Comparison of ENCODE assay signal across 11 cellular contexts in the genomic region with DNA sequence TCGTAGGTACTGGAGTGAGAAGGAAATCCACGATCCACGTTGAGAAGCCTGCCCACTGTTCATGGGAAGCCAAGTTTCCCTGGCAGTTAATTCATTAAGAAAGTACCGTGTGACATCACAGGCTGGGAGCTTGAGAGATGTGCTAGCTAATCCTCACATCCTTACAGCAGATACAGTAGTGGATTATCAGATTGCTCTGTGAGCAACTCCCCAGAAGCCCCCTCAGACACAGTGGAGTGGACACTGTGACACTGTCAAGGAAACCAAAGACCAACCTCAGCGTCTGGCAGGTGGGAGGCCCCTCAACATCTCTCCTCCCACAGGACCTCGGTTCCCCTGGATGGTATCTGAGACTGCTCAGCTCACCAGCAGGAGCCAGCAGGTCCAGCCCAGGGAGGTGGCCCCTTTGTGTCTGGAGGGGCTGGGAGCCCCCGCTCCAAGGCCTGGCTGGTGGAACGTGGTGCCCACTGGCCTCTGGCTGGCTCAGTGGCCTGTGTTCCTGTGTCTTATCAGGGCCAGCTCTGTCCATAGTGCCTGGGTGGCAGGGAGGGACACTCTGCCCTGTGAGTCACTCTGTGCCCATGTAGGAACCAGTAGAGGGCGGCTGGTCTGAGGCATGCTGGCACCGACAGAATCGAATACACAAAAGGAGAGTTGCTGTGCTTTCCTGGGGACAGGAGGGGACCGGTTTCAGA. TPM values are rescaled to one million over a fixed set of nuclear protein-coding genes. Genes with fewer than 3 reads are reported as not detected.
DNase-seq lines count a peak whose midpoint lies in the region; ATAC-seq, FAIRE-seq and TF ChIP-seq lines count a peak whose summit lies in the region.
"Had no signal": no experiment of that assay in that cellular context is flagged by ENCODE, and none has a peak within 500 bp of the region (broad histone marks: within the 10 kb centered on the region; RNA-seq: fewer than 3 reads in every experiment).

No MANE protein-coding gene starts in this region.

- H3K27me3 ChIP-seq in breast epithelium: no peaks in the 10 kb centered on the region
- H3K27me3 ChIP-seq in layer of hippocampus (ENCODE audit: control insufficient read depth, insufficient read depth, low read length): no peaks in the 10 kb centered on the region
- H3K27me3 ChIP-seq in small intestine (ENCODE audit: control insufficient read depth in 2 of 2, insufficient read depth in 2 of 2, low read length in 2 of 2): no peaks in the 10 kb centered on the region

- peaks cover 0 to 20% of the 10 kb centered on the region in 2 experiments; a peak in 1 of 3 replicates for H3K36me3 ChIP-seq in HEK293 (ENCODE audit: control insufficient read depth in 2 of 2, insufficient read depth in 1 of 2, low read length in 2 of 2)
- H3K36me3 ChIP-seq in breast epithelium: no peaks in the 10 kb centered on the region
- peaks cover 0 to 2% of the 10 kb centered on the region in 2 donors for H3K36me3 ChIP-seq in small intestine (ENCODE audit: control insufficient read depth in 2 of 2, insufficient read depth in 2 of 2, low read length in 2 of 2)

- FAIRE-seq in small intestine (lab: Jason Lieb, UNC): no peak
- FAIRE-seq: G401.6 had no signal

- peak; percentile 25; the same call in 1 of the 2 replicates for TF ChIP-seq CTCF in HEK293 (tag by site-specific recombination; IDR thresholded peaks at IDR 0.05)
- TF ChIP-seq CTCF in breast epithelium (IDR thresholded peaks at IDR 0.05): no peak

- H3K9me3 ChIP-seq in HEK293 (ENCODE audit: control insufficient read depth, insufficient read depth, low read depth, low read length): no peaks in the 10 kb centered on the region
- H3K9me3 ChIP-seq in breast epithelium: no peaks in the 10 kb centered on the region
- no peaks in the 10 kb centered on the region for H3K9me3 ChIP-seq in small intestine (ENCODE audit: control insufficient read depth, low read depth)

- ATAC-seq in HG03432 (IDR thresholded peaks at IDR 0.05; ENCODE audit: unreplicated experiment): no peak

- H3K4me1 ChIP-seq in HEK293 (ENCODE audit: control insufficient read depth, insufficient read depth, low read length) (peaks cover 27% of the 10 kb centered on the region), breast epithelium (no peaks in the 10 kb centered on the region), small intestine (ENCODE audit: control insufficient read depth in 2 of 2, insufficient read depth in 1 of 2, low read depth in 1 of 2, low read length in 1 of 2) (peaks cover 2% of the 10 kb centered on the region in 2 donors)

- TF ChIP-seq POLR2A in breast epithelium (IDR thresholded peaks at IDR 0.05): no peak

- CTCF ChIA-PET in HEK293 (lab: Yijun Ruan, JAX): no interaction called here

- intact Hi-C loops in breast epithelium (cut with DNase I; ENCODE audit: low total_unique reads): no loop called here

- WGBS in small intestine, 3 donors: 82 to 86% (median 84%) methylated on average over 12 of the region's 12 CpGs

- H3K27ac ChIP-seq in HEK293 (ENCODE audit: extremely low read depth, low read depth, low read length) (no peak overlapping the region), breast epithelium (peak overlapping the region; percentile 74 to 87), layer of hippocampus (ENCODE audit: low read depth, low read length) (peak overlapping the region; percentile 64), small intestine (ENCODE audit: low read depth in 1 of 2, low read length in 1 of 2) (no peak overlapping the region)

- POLR2A ChIA-PET in HEK293 (lab: Yijun Ruan, JAX): interaction anchor here (1.3 kb wide), 1 partner anchor 153 kb away, joined by 5 read pairs; a partner anchor contains a TSS

- no peak overlapping the region for H3K4me3 ChIP-seq in HEK293 (ENCODE audit: low read depth, low read length)
- no peak overlapping the region for H3K4me3 ChIP-seq in breast epithelium
- no peak overlapping the region for H3K4me3 ChIP-seq in small intestine (ENCODE audit: low read depth in 1 of 2, low read length in 2 of 2)

- DNase-seq in breast epithelium (ENCODE audit: low spot score in 2 of 2) (peak; percentile 79 to 82), small intestine (peak; percentile 75), SHP77 treated with DMSO at 0.1 percent for 48 hours (lab: John Stamatoyannopoulos, UW) (no peak), putamen (ENCODE audit: low spot score) (no peak)
- DNase-seq in stimulated activated CD4-positive, alpha-beta T cell treated with anti-CD3 and anti-CD28 coated beads, Interleukin-2, amount 100 ng/mL, for 48 hours: no peak
- DNase-seq: activated CD4-positive, alpha-beta T cell treated with anti-CD3 and anti-CD28 coated beads for 48 hours; NCI-H510A treated with DMSO at 0.1 percent for 48 hours had no signal

TF ChIP-seq in HEK293, 187 proteins besides CTCF, POLR2A, EP300 and RAD21 (continues in another document):
- TF ChIP-seq ZNF561 (tag by site-specific recombination; IDR thresholded peaks at IDR 0.05; ENCODE audit: borderline replicate concordance) (no peak), ZIC2 (tag by site-specific recombination; IDR thresholded peaks at IDR 0.05) (no peak), ZBTB17 (tag by site-specific recombination; IDR thresholded peaks at IDR 0.05) (no peak), ZNF571 (tag by site-specific recombination; IDR thresholded peaks at IDR 0.05) (no peak)
- TF ChIP-seq, protein P1, sequence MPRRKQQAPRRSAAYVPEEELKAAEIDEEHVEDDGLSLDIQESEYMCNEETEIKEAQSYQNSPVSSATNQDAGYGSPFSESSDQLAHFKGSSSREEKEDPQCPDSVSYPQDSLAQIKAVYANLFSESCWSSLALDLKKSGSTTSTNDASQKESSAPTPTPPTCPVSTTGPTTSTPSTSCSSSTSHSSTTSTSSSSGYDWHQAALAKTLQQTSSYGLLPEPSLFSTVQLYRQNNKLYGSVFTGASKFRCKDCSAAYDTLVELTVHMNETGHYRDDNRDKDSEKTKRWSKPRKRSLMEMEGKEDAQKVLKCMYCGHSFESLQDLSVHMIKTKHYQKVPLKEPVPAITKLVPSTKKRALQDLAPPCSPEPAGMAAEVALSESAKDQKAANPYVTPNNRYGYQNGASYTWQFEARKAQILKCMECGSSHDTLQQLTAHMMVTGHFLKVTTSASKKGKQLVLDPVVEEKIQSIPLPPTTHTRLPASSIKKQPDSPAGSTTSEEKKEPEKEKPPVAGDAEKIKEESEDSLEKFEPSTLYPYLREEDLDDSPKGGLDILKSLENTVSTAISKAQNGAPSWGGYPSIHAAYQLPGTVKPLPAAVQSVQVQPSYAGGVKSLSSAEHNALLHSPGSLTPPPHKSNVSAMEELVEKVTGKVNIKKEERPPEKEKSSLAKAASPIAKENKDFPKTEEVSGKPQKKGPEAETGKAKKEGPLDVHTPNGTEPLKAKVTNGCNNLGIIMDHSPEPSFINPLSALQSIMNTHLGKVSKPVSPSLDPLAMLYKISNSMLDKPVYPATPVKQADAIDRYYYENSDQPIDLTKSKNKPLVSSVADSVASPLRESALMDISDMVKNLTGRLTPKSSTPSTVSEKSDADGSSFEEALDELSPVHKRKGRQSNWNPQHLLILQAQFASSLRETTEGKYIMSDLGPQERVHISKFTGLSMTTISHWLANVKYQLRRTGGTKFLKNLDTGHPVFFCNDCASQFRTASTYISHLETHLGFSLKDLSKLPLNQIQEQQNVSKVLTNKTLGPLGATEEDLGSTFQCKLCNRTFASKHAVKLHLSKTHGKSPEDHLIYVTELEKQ (tag by site-specific recombination; IDR thresholded peaks at IDR 0.05; ENCODE audit: borderline replicate concordance): no peak
- TF ChIP-seq, protein P2, sequence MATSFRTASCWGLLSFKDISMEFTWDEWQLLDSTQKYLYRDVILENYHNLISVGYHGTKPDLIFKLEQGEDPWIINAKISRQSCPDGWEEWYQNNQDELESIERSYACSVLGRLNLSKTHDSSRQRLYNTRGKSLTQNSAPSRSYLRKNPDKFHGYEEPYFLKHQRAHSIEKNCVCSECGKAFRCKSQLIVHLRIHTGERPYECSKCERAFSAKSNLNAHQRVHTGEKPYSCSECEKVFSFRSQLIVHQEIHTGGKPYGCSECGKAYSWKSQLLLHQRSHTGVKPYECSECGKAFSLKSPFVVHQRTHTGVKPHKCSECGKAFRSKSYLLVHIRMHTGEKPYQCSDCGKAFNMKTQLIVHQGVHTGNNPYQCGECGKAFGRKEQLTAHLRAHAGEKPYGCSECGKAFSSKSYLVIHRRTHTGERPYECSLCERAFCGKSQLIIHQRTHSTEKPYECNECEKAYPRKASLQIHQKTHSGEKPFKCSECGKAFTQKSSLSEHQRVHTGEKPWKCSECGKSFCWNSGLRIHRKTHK (tag by site-specific recombination; IDR thresholded peaks at IDR 0.05): no peak
- TF ChIP-seq, protein P3, sequence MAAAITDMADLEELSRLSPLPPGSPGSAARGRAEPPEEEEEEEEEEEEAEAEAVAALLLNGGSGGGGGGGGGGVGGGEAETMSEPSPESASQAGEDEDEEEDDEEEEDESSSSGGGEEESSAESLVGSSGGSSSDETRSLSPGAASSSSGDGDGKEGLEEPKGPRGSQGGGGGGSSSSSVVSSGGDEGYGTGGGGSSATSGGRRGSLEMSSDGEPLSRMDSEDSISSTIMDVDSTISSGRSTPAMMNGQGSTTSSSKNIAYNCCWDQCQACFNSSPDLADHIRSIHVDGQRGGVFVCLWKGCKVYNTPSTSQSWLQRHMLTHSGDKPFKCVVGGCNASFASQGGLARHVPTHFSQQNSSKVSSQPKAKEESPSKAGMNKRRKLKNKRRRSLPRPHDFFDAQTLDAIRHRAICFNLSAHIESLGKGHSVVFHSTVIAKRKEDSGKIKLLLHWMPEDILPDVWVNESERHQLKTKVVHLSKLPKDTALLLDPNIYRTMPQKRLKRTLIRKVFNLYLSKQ (tag by site-specific recombination; IDR thresholded peaks at IDR 0.05; ENCODE audit: borderline replicate concordance): no peak

RNA-seq across cellular contexts. Expression of a gene that starts 7.2 kb away (rescaled TPM):
- total RNA-seq in breast epithelium: 100 to 1,000 TPM in 2 of 3 donors, 10 to 100 TPM in 1; 95.7 to 128 (median 121) TPM
- 10 to 100 TPM; 25.7 to 37.0 (median 28.4) TPM for polyA plus RNA-seq in small intestine

RNA-seq across cellular contexts. Expression of a gene that starts 59.6 kb away (rescaled TPM):
- 10 to 100 TPM; 45.8 to 77.6 (median 71.1) TPM for total RNA-seq in breast epithelium
- 100 to 1,000 TPM in 2 of 3 donors, 10 to 100 TPM in 1; 84.1 to 242 (median 163) TPM for polyA plus RNA-seq in small intestine

Comparison
In these comparisons a context has a peak if more than half of its experiments do, and no peak if none do; other contexts are left out.
1. H3K27ac ChIP-seq: peak in breast epithelium (2 of 2) and layer of hippocampus (single experiment); none in HEK293 (single experiment) and small intestine (0 of 2).
2. DNase-seq: peak in breast epithelium (2 of 2) and small intestine (single experiment); none in stimulated activated CD4-positive, alpha-beta T cell treated with anti-CD3 and anti-CD28 coated beads, Interleukin-2, amount 100 ng/mL, for 48 hours (0 of 2), SHP77 treated with DMSO at 0.1 percent for 48 hours (single experiment) and putamen (single experiment).